2 cellular contexts compared by ENCODE assay signal in genomic region chr1:866631-867299, GRCh38. TPM values are rescaled to one million over a fixed set of nuclear protein-coding genes. Genes with fewer than 3 reads are reported as not detected.
"Had no signal": no experiment of that assay in that cellular context is flagged by ENCODE, and none has a peak within 500 bp of the region (broad histone marks: within the 10 kb centered on the region; RNA-seq: fewer than 3 reads in every experiment).

No MANE protein-coding gene starts in this region.

RNA-seq across cellular contexts. Expression of gene SAMD11, which starts 57.0 kb away (rescaled TPM):
- total RNA-seq: lung microvascular endothelial cell had no signal
- polyA plus RNA-seq: keratinocyte had no signal
